Comparison of ENCODE assay signal across 22 cellular contexts in the genomic region with DNA sequence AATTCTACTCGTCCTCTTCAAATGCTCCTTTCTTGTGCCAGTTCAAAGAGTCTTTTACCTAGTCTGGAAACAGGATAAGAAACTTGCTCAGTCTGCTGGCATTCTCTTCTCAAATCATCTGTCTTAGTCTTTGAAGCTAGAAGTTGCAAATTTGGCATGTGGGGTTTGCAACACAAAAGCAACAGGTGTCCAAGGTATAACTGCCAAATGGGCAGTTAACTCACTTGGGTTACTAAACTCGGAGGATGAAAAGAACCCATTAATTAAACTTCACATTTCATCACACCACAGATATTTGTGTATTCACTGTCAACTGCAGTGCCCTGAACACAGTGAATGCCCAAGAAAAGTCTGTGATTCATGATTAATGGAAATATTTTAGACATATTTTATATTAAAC.
DNase-seq lines count a peak whose midpoint lies in the region; ATAC-seq, FAIRE-seq and TF ChIP-seq lines count a peak whose summit lies in the region.
"Had no signal": no experiment of that assay in that cellular context is flagged by ENCODE, and none has a peak within 500 bp of the region (broad histone marks: within the 10 kb centered on the region; RNA-seq: fewer than 3 reads in every experiment).

No MANE protein-coding gene starts in this region.

- peak overlapping the region; percentile 54 for H3K4me2 ChIP-seq in OCI-LY7 (ENCODE audit: low read length)
- no peak overlapping the region for H3K4me2 ChIP-seq in keratinocyte (ENCODE audit: control insufficient read depth, extremely low read depth, insufficient read depth, low read depth, low read length)
- H3K4me2 ChIP-seq: BLaER1 had no signal

- CTCF ChIA-PET in HEK293 (lab: Yijun Ruan, JAX) (interaction anchor here (0.7 kb wide), 1 partner anchor 42 kb away, joined by 3 read pairs; no protein-coding TSS in a partner anchor), OCI-LY7 (lab: Charles Lee; ENCODE audit: unreplicated experiment) (no interaction called here)

- peak; percentile 39 for FAIRE-seq in keratinocyte (lab: Jason Lieb, UNC)
- FAIRE-seq: A204.1, G401.6, GM12892, H1 had no signal

- H3K27me3 ChIP-seq in keratinocyte (ENCODE audit: control insufficient read depth, extremely low read depth, insufficient read depth, low read length) (no peaks in the 10 kb centered on the region), psoas muscle (ENCODE audit: insufficient read depth in 3 of 3, low read length in 2 of 3) (no peaks in the 10 kb centered on the region), prostate gland (replicated peaks; ENCODE audit: insufficient read depth) (no peaks in the 10 kb centered on the region)
- H3K27me3 ChIP-seq: BLaER1 had no signal

- H3K36me3 ChIP-seq in HEK293 (ENCODE audit: control insufficient read depth in 2 of 2, insufficient read depth in 1 of 2, low read length in 2 of 2) (no peaks in the 10 kb centered on the region), OCI-LY7 (ENCODE audit: insufficient read depth, low read length) (peaks cover 34% of the 10 kb centered on the region), keratinocyte (ENCODE audit: control insufficient read depth in 2 of 2, extremely low read depth in 1 of 2, insufficient read depth in 2 of 2, low read length in 2 of 2) (no peaks in the 10 kb centered on the region), psoas muscle (ENCODE audit: insufficient read depth in 1 of 2, low read depth in 1 of 2) (no peaks in the 10 kb centered on the region), prostate gland (no peaks in the 10 kb centered on the region)
- H3K36me3 ChIP-seq: BLaER1 had no signal

- dilution Hi-C loops in keratinocyte (cut with MboI; ENCODE audit: extremely low pct_ligation_motif_present, low sequenced_read_pairs): no loop called here

- TF ChIP-seq POLR2A in prostate gland (IDR thresholded peaks at IDR 0.05): no peak

- H2AFZ ChIP-seq in OCI-LY7 (ENCODE audit: low read length): peak overlapping the region; percentile 33; the same call in 1 of the 2 replicates
- H2AFZ ChIP-seq in keratinocyte (ENCODE audit: control insufficient read depth, low read length): no peak overlapping the region

- H4K20me1 ChIP-seq in OCI-LY7 (ENCODE audit: insufficient read depth, low read length) (no peaks in the 10 kb centered on the region), keratinocyte (ENCODE audit: control insufficient read depth, extremely low read depth, insufficient read depth, low read length) (no peaks in the 10 kb centered on the region)
- H4K20me1 ChIP-seq: BLaER1 had no signal

- H3K27ac ChIP-seq in HEK293 (ENCODE audit: extremely low read depth, low read depth, low read length) (no peak overlapping the region), OCI-LY7 (ENCODE audit: low read depth, low read length, poor library complexity, severe bottlenecking) (peak overlapping the region; percentile 100), keratinocyte (ENCODE audit: control insufficient read depth, insufficient read depth, low read length) (no peak overlapping the region), psoas muscle (no peak overlapping the region), prostate gland (no peak overlapping the region)
- H3K27ac ChIP-seq: 22Rv1, BLaER1, C4-2B, GM23248 had no signal

- H3K9me3 ChIP-seq in HEK293 (ENCODE audit: control insufficient read depth, insufficient read depth, low read depth, low read length): no peaks in the 10 kb centered on the region; the same call in 1 of the 2 replicates
- H3K9me3 ChIP-seq in OCI-LY7 (ENCODE audit: low read length): peaks cover 25% of the 10 kb centered on the region
- H3K9me3 ChIP-seq in keratinocyte (ENCODE audit: control insufficient read depth, low read depth, low read length): no peaks in the 10 kb centered on the region
- no peaks in the 10 kb centered on the region for H3K9me3 ChIP-seq in psoas muscle
- H3K9me3 ChIP-seq in prostate gland: no peaks in the 10 kb centered on the region
- H3K9me3 ChIP-seq: BLaER1, Caco-2 had no signal

- H3K4me3 ChIP-seq in HEK293 (ENCODE audit: low read depth, low read length) (no peak overlapping the region), OCI-LY7 (ENCODE audit: low read depth, low read length, poor library complexity, severe bottlenecking) (no peak overlapping the region), keratinocyte (ENCODE audit: control insufficient read depth in 2 of 3, extremely low read depth in 1 of 3, insufficient read depth in 2 of 3, low read depth in 1 of 3, low read length in 3 of 3) (no peak overlapping the region), psoas muscle (no peak overlapping the region), prostate gland (no peak overlapping the region)
- H3K4me3 ChIP-seq: BLaER1, GM23248 had no signal

- H3K9me2 ChIP-seq in OCI-LY7 (ENCODE audit: insufficient read depth, low read length): no peaks in the 10 kb centered on the region

- no TSS peak for BruUV-seq in OCI-LY7 (replicated peaks; lab: Mats Ljungman, UMichigan)

- ATAC-seq in psoas muscle (peak; percentile 57 to 77 (median 65)), HG03039 (IDR thresholded peaks at IDR 0.05; ENCODE audit: unreplicated experiment) (no peak)
- ATAC-seq: CD8-positive, alpha-beta T cell had no signal

- POLR2A ChIA-PET in HEK293 (lab: Yijun Ruan, JAX) (no interaction called here), OCI-LY7 (lab: Charles Lee) (interaction anchor here (2.0 kb wide), 1 partner anchor 12 kb away, joined by 7 read pairs; no protein-coding TSS in a partner anchor)

- H3K4me1 ChIP-seq in HEK293 (ENCODE audit: control insufficient read depth, insufficient read depth, low read length) (peaks cover 18% of the 10 kb centered on the region), OCI-LY7 (ENCODE audit: insufficient read depth, low read length, poor library complexity, severe bottlenecking) (peaks cover 92% of the 10 kb centered on the region), keratinocyte (ENCODE audit: control insufficient read depth, extremely low read depth, insufficient read depth, low read length) (peaks cover 13% of the 10 kb centered on the region), psoas muscle (no peaks in the 10 kb centered on the region), prostate gland (replicated peaks) (no peaks in the 10 kb centered on the region)
- H3K4me1 ChIP-seq: BLaER1, Caco-2 had no signal

- H3K79me2 ChIP-seq in OCI-LY7 (ENCODE audit: insufficient read depth, low read depth, low read length) (no peaks in the 10 kb centered on the region), keratinocyte (ENCODE audit: control insufficient read depth, insufficient read depth, low read length) (no peaks in the 10 kb centered on the region)

- DNase-seq in OCI-LY7 (ENCODE audit: low spot score) (peak; percentile 92), keratinocyte (ENCODE audit: low read depth, low spot score) (no peak), psoas muscle (no peak), T-helper 2 cell (no peak), prostate gland (ENCODE audit: low spot score) (no peak)
- DNase-seq: Caco-2; CD4-positive, CD25-positive, alpha-beta regulatory T cell; CD8-positive, alpha-beta T cell; DMS153; DND-41; GM23248; H7; HCEC 1CT had no signal

- intact Hi-C loops in OCI-LY7 (cut with micrococcal nuclease; ENCODE audit: unreplicated experiment): no loop called here
- intact Hi-C loops in psoas muscle (cut with DNase I): no loop called here
- intact Hi-C loops in prostate gland (cut with DNase I): no loop called here

- H3K9me1 ChIP-seq in keratinocyte (ENCODE audit: control insufficient read depth, extremely low read depth, insufficient read depth, low read length): no peaks in the 10 kb centered on the region

- no peak overlapping the region for H3K9ac ChIP-seq in keratinocyte (ENCODE audit: control insufficient read depth, extremely low read depth, insufficient read depth, low read length)
- H3K9ac ChIP-seq: BLaER1, GM23248 had no signal

- TF ChIP-seq CTCF in HEK293 (tag by site-specific recombination; IDR thresholded peaks at IDR 0.05) (no peak), OCI-LY7 (conservative IDR thresholded peaks at IDR 0.05; ENCODE audit: low read length) (no peak), keratinocyte (optimal IDR thresholded peaks at IDR 0.05 in 1 of 3, IDR thresholded peaks at IDR 0.05 in 1 of 3, conservative IDR thresholded peaks at IDR 0.05 in 1 of 3; ENCODE audit: extremely low read depth in 1 of 3, insufficient read depth in 2 of 3, low read length in 3 of 3) (no peak), psoas muscle (IDR thresholded peaks at IDR 0.05) (no peak), prostate gland (IDR thresholded peaks at IDR 0.05) (no peak)

- 27 to 51% (median 29%) methylated on average over 2 of the region's 2 CpGs for WGBS in psoas muscle, 3 donors
- WGBS in prostate gland: 24% methylated on average over 2 of the region's 2 CpGs

TF ChIP-seq in HEK293, 187 proteins besides CTCF, POLR2A, EP300 and RAD21:
- peak; percentile 53; the same call in 1 of the 2 replicates for TF ChIP-seq SCRT1 (tag by site-specific recombination; IDR thresholded peaks at IDR 0.05; ENCODE audit: borderline replicate concordance)
- peak; percentile 85 for TF ChIP-seq SCRT2 (tag by site-specific recombination; IDR thresholded peaks at IDR 0.05)
- no peak for TF ChIP-seq ZNF670 (tag by site-specific recombination; IDR thresholded peaks at IDR 0.05; ENCODE audit: low read depth)
